21 cellular contexts compared by ENCODE assay signal in the genomic region with DNA sequence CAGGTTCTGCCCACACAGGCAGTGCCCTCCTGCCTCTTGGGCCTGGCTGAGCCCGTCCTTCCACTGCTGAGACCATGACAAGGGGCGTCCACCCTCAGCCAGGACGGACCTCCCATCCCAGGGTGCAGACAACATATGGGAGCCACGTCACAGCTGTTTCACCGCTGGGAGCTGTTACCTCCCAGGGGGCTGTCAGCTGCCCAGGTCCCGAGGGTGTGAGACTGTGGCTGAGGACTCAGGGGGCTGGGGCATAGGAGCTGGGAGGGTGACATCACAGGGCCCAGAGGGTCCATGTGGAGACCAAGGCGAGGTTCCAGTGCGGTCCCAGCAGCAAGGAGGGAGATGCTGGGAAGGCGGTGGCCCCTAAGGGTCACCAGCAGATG. TPM values are rescaled to one million over a fixed set of nuclear protein-coding genes. Genes with fewer than 3 reads are reported as not detected.
DNase-seq lines count a peak whose midpoint lies in the region; ATAC-seq and TF ChIP-seq lines count a peak whose summit lies in the region.
"Had no signal": no experiment of that assay in that cellular context is flagged by ENCODE, and none has a peak within 500 bp of the region (broad histone marks: within the 10 kb centered on the region; RNA-seq: fewer than 3 reads in every experiment).

No MANE protein-coding gene starts in this region.

- intact Hi-C loops in dendritic cell treated with granulocyte-macrophage colony-stimulating factor and Interleukin-4, amounts not matched to agents 40 ng/mL and 50 ng/mL, for 4 days (cut with micrococcal nuclease): no loop called here
- intact Hi-C loops in spleen (cut with DNase I; ENCODE audit: low total_unique reads) (no loop called here), gastrocnemius medialis (cut with DNase I; ENCODE audit: low total_unique reads) (no loop called here)

- H3K27me3 Mint-ChIP-seq in dendritic cell treated with granulocyte-macrophage colony-stimulating factor and Interleukin-4, amounts not matched to agents 40 ng/mL and 50 ng/mL, for 4 days: peaks cover 36% of the 10 kb centered on the region

- no peaks in the 10 kb centered on the region for H3K36me3 ChIP-seq in spleen
- H3K36me3 ChIP-seq in gastrocnemius medialis: no peaks in the 10 kb centered on the region
- H3K36me3 ChIP-seq: MG63 had no signal

- H3K27me3 ChIP-seq in spleen (replicated peaks in 1 of 7) (no peaks in the 10 kb centered on the region), gastrocnemius medialis (no peaks in the 10 kb centered on the region)
- H3K27me3 ChIP-seq: MG63 had no signal

- 67 to 82% (median 74%) methylated on average over 9 of the region's 9 CpGs for WGBS in spleen, 5 donors

- no peak for TF ChIP-seq CTCF in GM13976 (IDR thresholded peaks at IDR 0.05; ENCODE audit: borderline replicate concordance, control extremely low read depth, extremely low read depth, insufficient read depth, missing control alignments)
- no peak for TF ChIP-seq CTCF in spleen (IDR thresholded peaks at IDR 0.05 in 8 of 11, conservative IDR thresholded peaks at IDR 0.05 in 3 of 11)
- no peak for TF ChIP-seq CTCF in gastrocnemius medialis (IDR thresholded peaks at IDR 0.05 in 4 of 5, conservative IDR thresholded peaks at IDR 0.05 in 1 of 5)

- H3K9me3 ChIP-seq in spleen (no peaks in the 10 kb centered on the region), gastrocnemius medialis (no peaks in the 10 kb centered on the region)
- H3K9me3 ChIP-seq: MG63 had no signal

- peaks cover 100% of the 10 kb centered on the region for H3K4me1 Mint-ChIP-seq in dendritic cell treated with granulocyte-macrophage colony-stimulating factor and Interleukin-4, amounts not matched to agents 40 ng/mL and 50 ng/mL, for 4 days (ENCODE audit: low read depth)

- H3K9me3 Mint-ChIP-seq in dendritic cell treated with granulocyte-macrophage colony-stimulating factor and Interleukin-4, amounts not matched to agents 40 ng/mL and 50 ng/mL, for 4 days: no peaks in the 10 kb centered on the region
- H3K9me3 Mint-ChIP-seq: CD8-positive, alpha-beta T cell had no signal

- TF ChIP-seq POLR2A in spleen (IDR thresholded peaks at IDR 0.05) (no peak), gastrocnemius medialis (IDR thresholded peaks at IDR 0.05) (no peak)

- H3K27ac ChIP-seq in spleen (peak overlapping the region in 6 of 8 donors; percentile 67 to 90 (median 79)), gastrocnemius medialis (no peak overlapping the region)
- H3K27ac ChIP-seq: KMS-11 had no signal

- no peaks in the 10 kb centered on the region for H3K36me3 Mint-ChIP-seq in dendritic cell treated with granulocyte-macrophage colony-stimulating factor and Interleukin-4, amounts not matched to agents 40 ng/mL and 50 ng/mL, for 4 days (ENCODE audit: low read depth)
- H3K36me3 Mint-ChIP-seq: CD8-positive, alpha-beta T cell had no signal

- no peak overlapping the region for H3K4me3 Mint-ChIP-seq in dendritic cell treated with granulocyte-macrophage colony-stimulating factor and Interleukin-4, amounts not matched to agents 40 ng/mL and 50 ng/mL, for 4 days
- H3K4me3 Mint-ChIP-seq: CD8-positive, alpha-beta T cell; GM23338 had no signal

- DNase-seq in GM13976 (ENCODE audit: low spot score) (peak; percentile 31), mesenteric fat pad (ENCODE audit: low spot score) (peak; percentile 73), spleen (no peak), gastrocnemius medialis (no peak), NCI-H748 (lab: John Stamatoyannopoulos, UW; ENCODE audit: unreplicated experiment) (no peak), GM03348 (ENCODE audit: low spot score) (no peak)
- DNase-seq: CD8-positive, alpha-beta T cell; DND-41; MG63; NCI-H1092 treated with DMSO at 0.1 percent for 48 hours; NCI-H1694; NCI-H2107; NCI-H226; NCI-H526; NK-92 treated with Interleukin-12 subunit alpha and Interleukin-12 subunit beta, amount 100 ng/mL, for 24 hours; PC-3 had no signal

- in situ Hi-C loops in GM13976 (cut with MboI; ENCODE audit: low sequenced_read_pairs, unreplicated experiment): no loop called here
- in situ Hi-C loops in gastrocnemius medialis (cut with MboI; ENCODE audit: low sequenced_read_pairs in 4 of 4): no loop called here

- H3K27ac Mint-ChIP-seq in dendritic cell treated with granulocyte-macrophage colony-stimulating factor and Interleukin-4, amounts not matched to agents 40 ng/mL and 50 ng/mL, for 4 days: peak overlapping the region; percentile 82
- H3K27ac Mint-ChIP-seq: CD8-positive, alpha-beta T cell; GM23338 had no signal

- ATAC-seq in HG03342 (IDR thresholded peaks at IDR 0.05; ENCODE audit: unreplicated experiment): no peak
- no peak for ATAC-seq in gastrocnemius medialis
- ATAC-seq: CD8-positive, alpha-beta T cell; GM23338; PC-3 had no signal

- H3K4me1 ChIP-seq in spleen (peaks cover 3 to 67% (median 32%) of the 10 kb centered on the region in 6 donors), gastrocnemius medialis (no peaks in the 10 kb centered on the region)

- H3K4me3 ChIP-seq in spleen: peak overlapping the region in 1 of 8 donors; percentile 46
- H3K4me3 ChIP-seq in gastrocnemius medialis: no peak overlapping the region
- H3K4me3 ChIP-seq: GM23338, MG63 had no signal

RNA-seq across cellular contexts. Expression of a gene that starts 17.9 kb away (rescaled TPM):
- total RNA-seq in mesenteric fat pad (940 TPM), spleen (1,000 to 10,000 TPM in 2 of 7 donors, 100 to 1,000 TPM in 5; 653 to 1,234 (median 749) TPM), gastrocnemius medialis (100 to 1,000 TPM; 490 to 981 (median 845) TPM)
- polyA plus RNA-seq in spleen: 1,000 to 10,000 TPM in 1 of 3 donors, 100 to 1,000 TPM in 2; 289 to 1,120 (median 418) TPM

RNA-seq across cellular contexts. Expression of a gene that starts 31.2 kb away (rescaled TPM):
- total RNA-seq in mesenteric fat pad (1.5 TPM), spleen (10 to 100 TPM in 2 of 7 donors, 1 to 10 TPM in 5; 6.7 to 41.6 (median 8.2) TPM), gastrocnemius medialis (1 to 10 TPM; 1.1 to 7.2 (median 4.9) TPM)
- polyA plus RNA-seq in spleen: 1 to 10 TPM in 2 of 3 donors, under 1 TPM in 1; 0.80 to 6.9 (median 2.4) TPM
- total RNA-seq: A673, GM23338 had no signal

RNA-seq across cellular contexts. Expression of a gene that starts 53.2 kb away (rescaled TPM):
- total RNA-seq in mesenteric fat pad (not detected), spleen (not detected), gastrocnemius medialis (not detected)
- under 1 TPM in 1 of 3 donors, not detected in 2; 0.83 TPM for polyA plus RNA-seq in spleen
- total RNA-seq: A673; CD8-positive, alpha-beta T cell; GM23338 had no signal
- polyA plus RNA-seq: GM23338 had no signal

RNA-seq across cellular contexts. Expression of a gene that starts 57.2 kb away (rescaled TPM):
- total RNA-seq in mesenteric fat pad: 0.64 TPM
- 1 to 10 TPM; 2.3 to 8.6 (median 5.2) TPM for total RNA-seq in spleen
- 10 to 100 TPM in 2 of 3 donors, 1 to 10 TPM in 1; 7.3 to 21.8 (median 13.0) TPM for polyA plus RNA-seq in spleen
- total RNA-seq in gastrocnemius medialis: 1,000 to 10,000 TPM; 1,499 to 3,728 (median 2,254) TPM
- total RNA-seq: A673, GM23338 had no signal
- polyA plus RNA-seq: GM23338 had no signal

Comparison
In these comparisons a context has a peak if more than half of its experiments do, and no peak if none do; other contexts are left out.
1. DNase-seq: peak in GM13976 (single experiment) and mesenteric fat pad (single experiment); none in spleen (single experiment), gastrocnemius medialis (0 of 2), NCI-H748 (single experiment) and GM03348 (single experiment).
2. H3K27ac ChIP-seq: peak in spleen (6 of 8); none in gastrocnemius medialis (0 of 4).